8 cellular contexts compared by ENCODE assay signal in the genomic region with DNA sequence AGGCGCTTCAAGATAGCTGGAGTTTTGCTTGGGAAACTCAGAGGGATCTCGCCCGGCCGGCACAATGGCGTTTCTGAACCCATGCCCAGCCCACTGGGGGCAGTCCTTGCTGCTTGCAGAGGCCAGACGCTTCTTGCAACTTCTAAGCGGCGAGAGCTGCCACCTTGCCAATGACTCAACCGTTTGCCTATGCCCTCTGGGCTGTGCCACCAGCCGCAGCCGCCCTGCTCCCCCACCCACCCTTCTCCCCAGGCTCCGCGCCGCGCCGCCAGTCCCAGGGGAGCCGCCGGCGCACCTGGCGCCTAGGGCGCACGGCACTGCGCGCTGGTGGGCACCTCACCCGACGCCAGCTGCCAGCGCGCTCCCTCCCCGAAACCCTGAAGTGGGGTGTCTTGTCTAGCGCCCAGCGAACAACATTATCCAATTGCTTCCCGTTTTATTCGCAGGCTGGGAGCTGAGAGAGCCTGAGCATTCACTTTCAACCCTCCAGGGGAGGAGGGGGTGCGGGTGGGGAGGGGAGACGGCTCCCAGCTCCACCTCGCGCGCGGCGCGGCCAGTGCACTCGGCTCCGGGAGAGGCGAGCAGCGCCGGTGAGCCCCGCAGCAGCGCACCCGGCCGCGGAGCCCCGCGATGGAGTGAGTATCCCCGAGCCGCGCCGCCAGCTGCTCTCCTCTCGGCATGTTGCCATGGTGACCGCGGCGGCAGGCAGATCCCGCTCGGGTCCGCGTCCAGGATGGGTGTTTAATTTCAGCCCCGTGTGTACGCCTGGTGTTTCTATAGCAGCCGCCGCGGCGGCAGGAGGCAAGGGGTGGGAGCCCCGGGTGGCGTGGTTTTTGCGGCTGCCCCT.
DNase-seq lines count a peak whose midpoint lies in the region; ATAC-seq and TF ChIP-seq lines count a peak whose summit lies in the region.

No MANE protein-coding gene starts in this region.

- POLR2A ChIA-PET in RWPE1 (lab: Yijun Ruan, JAX; ENCODE audit: low non-redundant PET), result no interaction called here

- H3K27me3 Mint-ChIP-seq in nephron progenitor cell (ENCODE audit: low read depth, poor library complexity), result peaks cover 87% of the 10 kb centered on the region

- H3K27ac ChIP-seq in RWPE1, result peak overlapping the region; percentile 32

- no peaks in the 10 kb centered on the region for H3K36me3 Mint-ChIP-seq in nephron progenitor cell (ENCODE audit: low read depth)

- H3K27ac Mint-ChIP-seq in nephron progenitor cell, result no peak overlapping the region

- TF ChIP-seq CTCF in RWPE1 (conservative IDR thresholded peaks at IDR 0.05; ENCODE audit: low read depth), result peak; percentile 39
- TF ChIP-seq CTCF in fibroblast of the aortic adventitia (IDR thresholded peaks at IDR 0.05; ENCODE audit: insufficient read depth, low read length), result no peak
- no peak for TF ChIP-seq CTCF in nephron progenitor cell (IDR thresholded peaks at IDR 0.05)

- H3K9me3 Mint-ChIP-seq in nephron progenitor cell, result peaks cover 15% of the 10 kb centered on the region

- H3K4me1 Mint-ChIP-seq in nephron progenitor cell, result peaks cover 19% of the 10 kb centered on the region

- ATAC-seq in HG02840 (IDR thresholded peaks at IDR 0.05; ENCODE audit: low FRiP score, unreplicated experiment), result no peak
- ATAC-seq in HG02759 (IDR thresholded peaks at IDR 0.05; ENCODE audit: unreplicated experiment), result no peak

- CTCF ChIA-PET in RWPE1 (lab: Yijun Ruan, JAX), result interaction anchor here (0.5 to 1.6 kb wide), 10 partner anchors 12 to 1742 kb away, joined by 3 to 5 read pairs (median 3); no protein-coding TSS in a partner anchor

- H3K4me3 Mint-ChIP-seq in nephron progenitor cell, result peak overlapping the region; percentile 77

- H3K4me3 ChIP-seq in fibroblast of the aortic adventitia (ENCODE audit: low read depth, low read length), result peak overlapping the region; percentile 50

- DNase-seq in SIG-M5 treated with dmso at 0.1 percent for 504 hours (lab: John Stamatoyannopoulos, UW; ENCODE audit: unreplicated experiment) (peak; percentile 9), SIG-M5 (lab: John Stamatoyannopoulos, UW) (no peak), RWPE1 (ENCODE audit: low spot score) (peak; percentile 76), fibroblast of the aortic adventitia (ENCODE audit: low read depth) (peak; percentile 6), nephron progenitor cell (peak; percentile 90)
- DNase-seq in effector CD4-positive, alpha-beta T cell, result no peak

Comparison
In these comparisons a context has a peak if more than half of its experiments do, and no peak if none do; other contexts are left out.
1. DNase-seq: peak in SIG-M5 treated with dmso at 0.1 percent for 504 hours (single experiment), RWPE1 (single experiment), fibroblast of the aortic adventitia (single experiment) and nephron progenitor cell (single experiment); none in SIG-M5 (single experiment) and effector CD4-positive, alpha-beta T cell (single experiment).